8 cellular contexts compared by ENCODE assay signal in the genomic region with DNA sequence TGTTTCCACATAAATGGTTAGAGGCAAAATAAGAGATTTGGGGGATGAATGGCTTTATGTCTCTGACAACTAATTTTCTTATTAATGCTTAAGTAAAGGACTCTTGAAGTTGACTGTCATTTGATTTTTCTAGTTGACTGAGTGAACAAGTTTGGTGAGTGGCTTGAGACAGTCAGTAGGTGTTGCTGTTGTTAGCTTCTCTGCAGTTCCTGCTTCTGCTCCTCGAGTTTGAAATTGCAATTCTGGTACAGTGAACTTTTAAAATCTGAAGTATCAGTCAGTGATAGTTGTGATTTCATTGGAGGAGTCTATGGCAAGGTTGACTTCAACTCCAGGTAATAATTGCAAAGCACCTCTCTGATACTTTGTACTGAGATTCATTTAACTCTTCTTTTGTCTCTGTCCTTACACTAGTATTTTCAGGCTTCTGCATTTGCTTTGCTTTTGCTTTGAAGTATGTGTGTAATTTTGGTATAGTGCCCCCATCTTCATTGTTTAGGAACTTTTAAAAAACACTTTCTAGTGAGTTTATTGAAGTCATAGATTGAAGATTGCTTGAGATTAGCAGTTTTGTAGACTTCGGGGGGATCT. TPM values are rescaled to one million over a fixed set of nuclear protein-coding genes. Genes with fewer than 3 reads are reported as not detected.
DNase-seq lines count a peak whose midpoint lies in the region; ATAC-seq lines count a peak whose summit lies in the region.

No MANE protein-coding gene starts in this region.

- peaks cover 42% of the 10 kb centered on the region for H3K4me1 ChIP-seq in Karpas-422 (ENCODE audit: low read length)
- peaks cover 17% of the 10 kb centered on the region for H3K4me1 ChIP-seq in skeletal muscle satellite cell (ENCODE audit: control insufficient read depth, insufficient read depth, low read length)

- no peaks in the 10 kb centered on the region for H3K79me2 ChIP-seq in Karpas-422 (ENCODE audit: low read length)

- no peak overlapping the region for H2AFZ ChIP-seq in Karpas-422 (ENCODE audit: low read length)

- no peaks in the 10 kb centered on the region for H3K27me3 Mint-ChIP-seq in activated CD4-positive, alpha-beta T cell treated with anti-CD3 and anti-CD28 coated beads for 36 hours
- no peaks in the 10 kb centered on the region for H3K27me3 Mint-ChIP-seq in activated T-helper 17 cell treated with anti-CD3 and anti-CD28 coated beads, Interleukin-2, amount 50 U/mL, for 72 hours

- H3K36me3 ChIP-seq in Karpas-422 (ENCODE audit: insufficient read depth, low read length) (no peaks in the 10 kb centered on the region), skeletal muscle satellite cell (ENCODE audit: insufficient read depth, low read length) (no peaks in the 10 kb centered on the region)

- no peaks in the 10 kb centered on the region for H3K9me3 Mint-ChIP-seq in activated CD4-positive, alpha-beta T cell treated with anti-CD3 and anti-CD28 coated beads for 36 hours (ENCODE audit: low read depth)
- H3K9me3 Mint-ChIP-seq in activated T-helper 17 cell treated with anti-CD3 and anti-CD28 coated beads, Interleukin-2, amount 50 U/mL, for 72 hours: no peaks in the 10 kb centered on the region

- intact Hi-C loops in activated CD4-positive, alpha-beta T cell treated with anti-CD3 and anti-CD28 coated beads for 36 hours (cut with DNase I, micrococcal nuclease): loop anchor here (2.0 to 10.0 kb wide), 5 partner anchors 50 to 1710 kb away; partner anchors contain the start of gene SUSD6 (in 1 of the 2)

- H3K4me2 ChIP-seq in Karpas-422 (ENCODE audit: low read depth, low read length, poor library complexity, severe bottlenecking) (no peak overlapping the region), skeletal muscle satellite cell (ENCODE audit: low read length) (peak overlapping the region; percentile 88)

- ATAC-seq in activated CD4-positive, alpha-beta T cell treated with anti-CD3 and anti-CD28 coated beads for 36 hours: no peak
- no peak for ATAC-seq in activated T-helper 17 cell treated with anti-CD3 and anti-CD28 coated beads, Interleukin-2, amount 50 U/mL, for 72 hours (replicated peaks)
- ATAC-seq in GM21576 (IDR thresholded peaks at IDR 0.05; ENCODE audit: unreplicated experiment): no peak

- H3K9me3 ChIP-seq in Karpas-422 (ENCODE audit: low read length): no peaks in the 10 kb centered on the region
- no peaks in the 10 kb centered on the region for H3K9me3 ChIP-seq in skeletal muscle satellite cell (replicated peaks; ENCODE audit: low read length)

- DNase-seq in activated CD4-positive, alpha-beta T cell treated with anti-CD3 and anti-CD28 coated beads for 36 hours: no peak
- no peak for DNase-seq in activated CD4-positive, alpha-beta T cell treated with anti-CD3 and anti-CD28 coated beads, Interleukin-2, amount 50 U/mL, for 48 hours
- DNase-seq in Karpas-422 (peak; percentile 70), globus pallidus (ENCODE audit: low spot score) (peak; percentile 70), activated gamma-delta T cell treated with Interleukin-2 at 50 U/mL for 16 hours (no peak)

- CTCF ChIA-PET in activated CD4-positive, alpha-beta T cell treated with anti-CD3 and anti-CD28 coated beads for 36 hours (lab: Charles Lee): interaction anchor here (0.5 to 1.5 kb wide), 7 partner anchors 28 to 396 kb away, joined by 3 to 5 read pairs (median 3); no protein-coding TSS in a partner anchor

- H3K4me1 Mint-ChIP-seq in activated CD4-positive, alpha-beta T cell treated with anti-CD3 and anti-CD28 coated beads for 36 hours: peaks cover 55% of the 10 kb centered on the region
- H3K4me1 Mint-ChIP-seq in activated T-helper 17 cell treated with anti-CD3 and anti-CD28 coated beads, Interleukin-2, amount 50 U/mL, for 72 hours: peaks cover 46% of the 10 kb centered on the region

- peak overlapping the region; percentile 92 for H3K4me3 Mint-ChIP-seq in activated CD4-positive, alpha-beta T cell treated with anti-CD3 and anti-CD28 coated beads for 36 hours
- H3K4me3 Mint-ChIP-seq in activated T-helper 17 cell treated with anti-CD3 and anti-CD28 coated beads, Interleukin-2, amount 50 U/mL, for 72 hours: peak overlapping the region; percentile 94

- H3K27ac ChIP-seq in Karpas-422 (ENCODE audit: low read length): no peak overlapping the region

- H3K9ac ChIP-seq in Karpas-422 (ENCODE audit: low read length) (no peak overlapping the region), skeletal muscle satellite cell (ENCODE audit: low read depth, low read length) (peak overlapping the region; percentile 98)

- H3K27ac Mint-ChIP-seq in activated CD4-positive, alpha-beta T cell treated with anti-CD3 and anti-CD28 coated beads for 36 hours: peak overlapping the region; percentile 66
- H3K27ac Mint-ChIP-seq in activated T-helper 17 cell treated with anti-CD3 and anti-CD28 coated beads, Interleukin-2, amount 50 U/mL, for 72 hours: peak overlapping the region; percentile 46

- peaks cover 9% of the 10 kb centered on the region for H3K36me3 Mint-ChIP-seq in activated CD4-positive, alpha-beta T cell treated with anti-CD3 and anti-CD28 coated beads for 36 hours (ENCODE audit: low read depth)
- peaks cover 13% of the 10 kb centered on the region for H3K36me3 Mint-ChIP-seq in activated T-helper 17 cell treated with anti-CD3 and anti-CD28 coated beads, Interleukin-2, amount 50 U/mL, for 72 hours (ENCODE audit: low read depth)

- H3K27me3 ChIP-seq in Karpas-422 (ENCODE audit: low read length): no peaks in the 10 kb centered on the region; the same call in none of the 2 replicates
- no peaks in the 10 kb centered on the region for H3K27me3 ChIP-seq in skeletal muscle satellite cell (ENCODE audit: control insufficient read depth, insufficient read depth, low read length)

- POLR2A ChIA-PET in activated CD4-positive, alpha-beta T cell treated with anti-CD3 and anti-CD28 coated beads for 36 hours (lab: Charles Lee): interaction anchor here (0.6 to 2.4 kb wide), 4 partner anchors 10 to 232 kb away, joined by 3 to 17 read pairs (median 7); no protein-coding TSS in a partner anchor

- H3K9me2 ChIP-seq in Karpas-422 (replicated peaks; ENCODE audit: insufficient read depth, low read length): no peaks in the 10 kb centered on the region

- H4K20me1 ChIP-seq in Karpas-422 (ENCODE audit: insufficient read depth, low read depth, low read length): peaks cover 25% of the 10 kb centered on the region; the same call in 1 of the 2 replicates

- H3K4me3 ChIP-seq in Karpas-422 (ENCODE audit: low read length): no peak overlapping the region
- peak overlapping the region; percentile 88 for H3K4me3 ChIP-seq in skeletal muscle satellite cell (ENCODE audit: low read length)

RNA-seq across cellular contexts. Expression of gene SIPA1L1, which starts 2.5 kb away (rescaled TPM):
- 10 to 100 TPM; 49.0 to 56.2 TPM for total RNA-seq in activated CD4-positive, alpha-beta T cell treated with anti-CD3 and anti-CD28 coated beads for 36 hours
- total RNA-seq in Karpas-422 (2014; rRNA removed; shearing (Covaris generic); ENCODE audit: low replicate concordance): 3.9 and 7.8 TPM in 2 replicates
- 10 to 100 TPM; 43.3 to 51.9 TPM for total RNA-seq in activated T-helper 17 cell treated with anti-CD3 and anti-CD28 coated beads, Interleukin-2, amount 50 U/mL, for 72 hours
- 11.6 and 23.8 TPM in 2 replicates for total RNA-seq in skeletal muscle satellite cell (2012; rRNA removed)

Comparison
In these comparisons a context has a peak if more than half of its experiments do, and no peak if none do; other contexts are left out.
1. DNase-seq: peak in Karpas-422 (single experiment) and globus pallidus (single experiment); none in activated CD4-positive, alpha-beta T cell treated with anti-CD3 and anti-CD28 coated beads for 36 hours (single experiment), activated CD4-positive, alpha-beta T cell treated with anti-CD3 and anti-CD28 coated beads, Interleukin-2, amount 50 U/mL, for 48 hours (0 of 2) and activated gamma-delta T cell treated with Interleukin-2 at 50 U/mL for 16 hours (single experiment).